Comparison of ENCODE assay signal across 7 cellular contexts in the genomic region with DNA sequence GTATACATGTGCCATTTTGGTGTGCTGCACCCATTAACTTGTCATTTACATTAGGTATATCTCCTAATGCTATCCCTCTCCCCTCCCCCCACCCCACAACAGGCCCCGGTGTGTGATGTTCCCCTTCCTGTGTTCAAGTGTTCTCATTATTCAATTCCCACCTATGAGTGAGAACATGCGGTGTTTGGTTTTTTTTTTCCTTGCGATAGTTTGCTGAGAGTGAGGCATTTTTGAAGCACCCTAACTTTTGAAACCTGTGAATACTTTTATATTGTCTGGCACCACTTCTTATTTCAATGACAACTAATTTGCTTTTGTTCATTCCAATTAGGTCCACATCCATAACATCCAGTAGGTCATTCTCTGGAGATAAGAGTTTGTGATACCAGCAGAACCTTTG.
DNase-seq lines count a peak whose midpoint lies in the region; ATAC-seq and TF ChIP-seq lines count a peak whose summit lies in the region.
"Not testable (repeated sequence)": the region's sequence is repeated elsewhere in the genome, so short reads cannot be mapped to it uniquely, and the experiment has no call there.

No MANE protein-coding gene starts in this region.

- not testable (repeated sequence) for H3K36me3 Mint-ChIP-seq in CD4-positive, alpha-beta memory T cell; activated CD4-positive, alpha-beta T cell treated with anti-CD3 and anti-CD28 coated beads, Interleukin-2, amount 10 ng/mL, durations not matched to agents 24 days and 14 days (ENCODE audit: low read depth); activated T-cell treated with anti-CD3 and anti-CD28 coated beads, Interleukin-2, amount 50 U/mL, for 4 hours (ENCODE audit: insufficient read depth); activated naive CD4-positive, alpha-beta T cell treated with anti-CD3 and anti-CD28 coated beads, Interleukin-2, amount 50 U/mL, for 72 hours; immature natural killer cell; stimulated activated effector memory CD8-positive, alpha-beta T cell treated with anti-CD3 and anti-CD28 coated beads, Interleukin-12 subunit alpha, Interleukin-12 subunit beta, amount 100 ng/mL, for 72 hours

- peak overlapping the region; percentile 82 to 97 (median 94) for H3K27ac Mint-ChIP-seq in CD4-positive, alpha-beta memory T cell
- H3K27ac Mint-ChIP-seq in activated CD4-positive, alpha-beta T cell treated with anti-CD3 and anti-CD28 coated beads, Interleukin-2, amount 10 ng/mL, durations not matched to agents 24 days and 14 days = peak overlapping the region; percentile 72
- peak overlapping the region; percentile 88 to 96 for H3K27ac Mint-ChIP-seq in activated naive CD4-positive, alpha-beta T cell treated with anti-CD3 and anti-CD28 coated beads, Interleukin-2, amount 50 U/mL, for 72 hours
- peak overlapping the region; percentile 94 to 99 (median 97) for H3K27ac Mint-ChIP-seq in immature natural killer cell
- H3K27ac Mint-ChIP-seq in stimulated activated effector memory CD8-positive, alpha-beta T cell treated with anti-CD3 and anti-CD28 coated beads, Interleukin-12 subunit alpha, Interleukin-12 subunit beta, amount 100 ng/mL, for 72 hours = not testable (repeated sequence)

- CTCF ChIA-PET in CD4-positive, alpha-beta memory T cell (lab: Charles Lee; ENCODE audit: partially characterized antibody) = interaction anchor here (1.2 to 7.2 kb wide), 2 partner anchors 28 to 48 kb away, joined by 3 to 111 read pairs; no protein-coding TSS in a partner anchor

- POLR2A ChIA-PET in CD4-positive, alpha-beta memory T cell (lab: Charles Lee; ENCODE audit: partially characterized antibody) = interaction anchor here (0.8 to 5.7 kb wide), 4 partner anchors 7 to 248 kb away, joined by 3 to 169 read pairs (median 12); no protein-coding TSS in a partner anchor

- not testable (repeated sequence) for H3K79me2 ChIP-seq in OCI-LY3 (ENCODE audit: low read length)

- not testable (repeated sequence) for H4K20me1 ChIP-seq in OCI-LY3 (ENCODE audit: insufficient read depth, low read length)

- H3K27me3 ChIP-seq in CD4-positive, alpha-beta memory T cell (ENCODE audit: insufficient read depth, low read length); OCI-LY3 (ENCODE audit: low read depth, low read length): not testable (repeated sequence)

- H3K4me1 ChIP-seq in CD4-positive, alpha-beta memory T cell (ENCODE audit: insufficient read depth, low read length) = peaks cover 33% of the 10 kb centered on the region
- peaks cover 61% of the 10 kb centered on the region for H3K4me1 ChIP-seq in OCI-LY3 (ENCODE audit: low read length)

- H3K4me1 Mint-ChIP-seq in CD4-positive, alpha-beta memory T cell = peaks cover 34 to 61% (median 48%) of the 10 kb centered on the region in 4 donors
- peaks cover 54% of the 10 kb centered on the region for H3K4me1 Mint-ChIP-seq in activated CD4-positive, alpha-beta T cell treated with anti-CD3 and anti-CD28 coated beads, Interleukin-2, amount 10 ng/mL, durations not matched to agents 24 days and 14 days
- H3K4me1 Mint-ChIP-seq in activated T-cell treated with anti-CD3 and anti-CD28 coated beads, Interleukin-2, amount 50 U/mL, for 4 hours (ENCODE audit: low read depth) = peaks cover 56% of the 10 kb centered on the region
- H3K4me1 Mint-ChIP-seq in immature natural killer cell = peaks cover 63 to 92% of the 10 kb centered on the region in 2 donors
- H3K4me1 Mint-ChIP-seq in stimulated activated effector memory CD8-positive, alpha-beta T cell treated with anti-CD3 and anti-CD28 coated beads, Interleukin-12 subunit alpha, Interleukin-12 subunit beta, amount 100 ng/mL, for 72 hours = peaks cover 50% of the 10 kb centered on the region

- not testable (repeated sequence) for ATAC-seq in activated T-cell treated with anti-CD3 and anti-CD28 coated beads, Interleukin-2, amount 50 U/mL, for 4 hours; activated naive CD4-positive, alpha-beta T cell treated with anti-CD3 and anti-CD28 coated beads, Interleukin-2, amount 50 U/mL, for 72 hours; stimulated activated effector memory CD8-positive, alpha-beta T cell treated with anti-CD3 and anti-CD28 coated beads, Interleukin-12 subunit alpha, Interleukin-12 subunit beta, amount 100 ng/mL, for 72 hours

- H3K27me3 Mint-ChIP-seq in CD4-positive, alpha-beta memory T cell; activated CD4-positive, alpha-beta T cell treated with anti-CD3 and anti-CD28 coated beads, Interleukin-2, amount 10 ng/mL, durations not matched to agents 24 days and 14 days; activated T-cell treated with anti-CD3 and anti-CD28 coated beads, Interleukin-2, amount 50 U/mL, for 4 hours (ENCODE audit: low read depth): not testable (repeated sequence)
- peaks cover 5 to 23% (median 20%) of the 10 kb centered on the region in 3 donors for H3K27me3 Mint-ChIP-seq in immature natural killer cell (ENCODE audit: low read depth in 3 of 3)

- peak overlapping the region; percentile 32 to 83 (median 66) for H3K4me3 Mint-ChIP-seq in CD4-positive, alpha-beta memory T cell
- peak overlapping the region; percentile 32 for H3K4me3 Mint-ChIP-seq in activated CD4-positive, alpha-beta T cell treated with anti-CD3 and anti-CD28 coated beads, Interleukin-2, amount 10 ng/mL, durations not matched to agents 24 days and 14 days
- H3K4me3 Mint-ChIP-seq in activated T-cell treated with anti-CD3 and anti-CD28 coated beads, Interleukin-2, amount 50 U/mL, for 4 hours = peak overlapping the region; percentile 45
- H3K4me3 Mint-ChIP-seq in immature natural killer cell = peak overlapping the region; percentile 61 to 77 (median 70)
- peak overlapping the region; percentile 62 for H3K4me3 Mint-ChIP-seq in stimulated activated effector memory CD8-positive, alpha-beta T cell treated with anti-CD3 and anti-CD28 coated beads, Interleukin-12 subunit alpha, Interleukin-12 subunit beta, amount 100 ng/mL, for 72 hours

- not testable (repeated sequence) for TF ChIP-seq CTCF in OCI-LY3 (IDR thresholded peaks at IDR 0.05; ENCODE audit: low read depth, low read length)

- not testable (repeated sequence) for H2AFZ ChIP-seq in OCI-LY3 (ENCODE audit: low read depth, low read length)

- H3K4me2 ChIP-seq in OCI-LY3 (ENCODE audit: low read length) = peak overlapping the region; percentile 71

- DNase-seq in CD4-positive, alpha-beta memory T cell = peak in 1 of 5 donors; percentile 17
- DNase-seq in activated CD4-positive, alpha-beta T cell treated with anti-CD3 and anti-CD28 coated beads, Interleukin-2, amount 10 ng/mL, durations not matched to agents 24 days and 14 days; activated T-cell treated with anti-CD3 and anti-CD28 coated beads, Interleukin-2, amount 50 U/mL, for 4 hours; activated naive CD4-positive, alpha-beta T cell treated with anti-CD3 and anti-CD28 coated beads, Interleukin-2, amount 50 U/mL, for 72 hours (ENCODE audit: low spot score in 2 of 2); stimulated activated effector memory CD8-positive, alpha-beta T cell treated with anti-CD3 and anti-CD28 coated beads, Interleukin-12 subunit alpha, Interleukin-12 subunit beta, amount 100 ng/mL, for 72 hours (ENCODE audit: low spot score in 2 of 2): not testable (repeated sequence)
- peak; percentile 62 to 72 (median 71) for DNase-seq in immature natural killer cell

- peak overlapping the region; percentile 67 for H3K27ac ChIP-seq in CD4-positive, alpha-beta memory T cell (ENCODE audit: low read depth, low read length)
- H3K27ac ChIP-seq in OCI-LY3 (ENCODE audit: low read length) = peak overlapping the region; percentile 74

- intact Hi-C loops in CD4-positive, alpha-beta memory T cell (cut with micrococcal nuclease) = loop anchor here (1.0 to 5.0 kb wide), 4 partner anchors 25 to 253 kb away; no protein-coding TSS in a partner anchor
- intact Hi-C loops in activated CD4-positive, alpha-beta T cell treated with anti-CD3 and anti-CD28 coated beads, Interleukin-2, amount 10 ng/mL, durations not matched to agents 24 days and 14 days (cut with micrococcal nuclease) = loop anchor here (1.0 to 10.0 kb wide), 2 partner anchors 25 to 491 kb away; no protein-coding TSS in a partner anchor

- H3K9ac ChIP-seq in OCI-LY3 (ENCODE audit: low read length) = peak overlapping the region; percentile 35; the same call in 1 of the 2 replicates

- H3K4me3 ChIP-seq in CD4-positive, alpha-beta memory T cell (ENCODE audit: low read length in 2 of 2) = peak overlapping the region in 1 of 2 donors; percentile 12
- H3K4me3 ChIP-seq in OCI-LY3 (ENCODE audit: low read length) = not testable (repeated sequence)

- not testable (repeated sequence) for H3K9me3 ChIP-seq in CD4-positive, alpha-beta memory T cell (ENCODE audit: control insufficient read depth in 1 of 2, low read length in 2 of 2); OCI-LY3 (ENCODE audit: insufficient read depth, low read length)

- H3K9me3 Mint-ChIP-seq in CD4-positive, alpha-beta memory T cell; activated CD4-positive, alpha-beta T cell treated with anti-CD3 and anti-CD28 coated beads, Interleukin-2, amount 10 ng/mL, durations not matched to agents 24 days and 14 days; activated T-cell treated with anti-CD3 and anti-CD28 coated beads, Interleukin-2, amount 50 U/mL, for 4 hours; activated naive CD4-positive, alpha-beta T cell treated with anti-CD3 and anti-CD28 coated beads, Interleukin-2, amount 50 U/mL, for 72 hours; immature natural killer cell; stimulated activated effector memory CD8-positive, alpha-beta T cell treated with anti-CD3 and anti-CD28 coated beads, Interleukin-12 subunit alpha, Interleukin-12 subunit beta, amount 100 ng/mL, for 72 hours: not testable (repeated sequence)

- H3K36me3 ChIP-seq in CD4-positive, alpha-beta memory T cell (ENCODE audit: insufficient read depth, low read length); OCI-LY3 (replicated peaks; ENCODE audit: low read depth, low read length): not testable (repeated sequence)
